ENCODE assay signal across 1 cellular context in genomic region chr10:110700947-110701617, GRCh38.
TF ChIP-seq lines count a peak whose summit lies in the region.

No MANE protein-coding gene starts in this region.

TF ChIP-seq in IMR-90, 13 proteins besides CTCF, POLR2A, EP300 and RAD21:
- no peak for TF ChIP-seq MAFK (IDR thresholded peaks at IDR 0.05; ENCODE audit: low read depth, low read length)
- TF ChIP-seq RCOR1 (IDR thresholded peaks at IDR 0.05; ENCODE audit: insufficient replicate concordance, low read length) = no peak
- no peak for TF ChIP-seq CEBPB (IDR thresholded peaks at IDR 0.05; ENCODE audit: low read depth, low read length)
- no peak for TF ChIP-seq FOS (IDR thresholded peaks at IDR 0.05; ENCODE audit: low read depth, low read length)
- TF ChIP-seq NFE2L2 (IDR thresholded peaks at IDR 0.05; ENCODE audit: low read depth, low read length) = no peak
- TF ChIP-seq RFX5 (IDR thresholded peaks at IDR 0.05; ENCODE audit: low read depth, low read length) = no peak
- no peak for TF ChIP-seq MAZ (IDR thresholded peaks at IDR 0.05; ENCODE audit: borderline replicate concordance, low read depth, low read length)
- TF ChIP-seq USF2 (IDR thresholded peaks at IDR 0.05; ENCODE audit: low read depth, low read length) = no peak
- TF ChIP-seq ELK1 (IDR thresholded peaks at IDR 0.05; ENCODE audit: borderline replicate concordance, low read depth, low read length) = no peak
- no peak for TF ChIP-seq MXI1 (IDR thresholded peaks at IDR 0.05; ENCODE audit: borderline replicate concordance, low read depth, low read length)
- TF ChIP-seq BHLHE40 (IDR thresholded peaks at IDR 0.05; ENCODE audit: low read depth, low read length) = no peak
- TF ChIP-seq CHD1 (IDR thresholded peaks at IDR 0.05; ENCODE audit: low read depth, low read length) = no peak
